In the genomic region with DNA sequence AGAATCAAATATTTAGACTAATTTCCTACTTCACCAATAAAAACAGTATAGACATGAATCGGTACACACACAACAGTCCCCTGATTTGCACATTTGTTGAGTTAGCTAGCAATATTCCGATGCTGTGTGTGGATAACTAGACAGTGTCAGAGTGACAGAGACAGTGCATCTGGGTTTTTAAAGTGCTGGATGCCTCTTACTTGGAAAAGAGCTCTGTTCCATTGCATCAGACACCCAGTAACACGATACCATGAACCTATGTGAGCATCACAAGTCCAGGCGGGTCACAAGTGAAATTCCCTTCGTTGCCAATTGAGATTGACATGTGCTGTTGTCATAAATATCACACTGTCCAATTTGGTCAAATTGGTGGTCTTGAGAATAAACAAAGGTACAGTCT, we compare ENCODE assay signal across 1 cellular context.
TF ChIP-seq lines count a peak whose summit lies in the region.

No MANE protein-coding gene starts in this region.

TF ChIP-seq in IMR-90, 13 proteins besides CTCF, POLR2A, EP300 and RAD21 (continued from another document):
- no peak for TF ChIP-seq RCOR1 (IDR thresholded peaks at IDR 0.05; ENCODE audit: insufficient replicate concordance, low read length)
- TF ChIP-seq SMC3 (IDR thresholded peaks at IDR 0.05; ENCODE audit: low read depth, low read length), result no peak
- TF ChIP-seq RFX5 (IDR thresholded peaks at IDR 0.05; ENCODE audit: low read depth, low read length), result no peak
